15 cellular contexts compared by ENCODE assay signal in the genomic region with DNA sequence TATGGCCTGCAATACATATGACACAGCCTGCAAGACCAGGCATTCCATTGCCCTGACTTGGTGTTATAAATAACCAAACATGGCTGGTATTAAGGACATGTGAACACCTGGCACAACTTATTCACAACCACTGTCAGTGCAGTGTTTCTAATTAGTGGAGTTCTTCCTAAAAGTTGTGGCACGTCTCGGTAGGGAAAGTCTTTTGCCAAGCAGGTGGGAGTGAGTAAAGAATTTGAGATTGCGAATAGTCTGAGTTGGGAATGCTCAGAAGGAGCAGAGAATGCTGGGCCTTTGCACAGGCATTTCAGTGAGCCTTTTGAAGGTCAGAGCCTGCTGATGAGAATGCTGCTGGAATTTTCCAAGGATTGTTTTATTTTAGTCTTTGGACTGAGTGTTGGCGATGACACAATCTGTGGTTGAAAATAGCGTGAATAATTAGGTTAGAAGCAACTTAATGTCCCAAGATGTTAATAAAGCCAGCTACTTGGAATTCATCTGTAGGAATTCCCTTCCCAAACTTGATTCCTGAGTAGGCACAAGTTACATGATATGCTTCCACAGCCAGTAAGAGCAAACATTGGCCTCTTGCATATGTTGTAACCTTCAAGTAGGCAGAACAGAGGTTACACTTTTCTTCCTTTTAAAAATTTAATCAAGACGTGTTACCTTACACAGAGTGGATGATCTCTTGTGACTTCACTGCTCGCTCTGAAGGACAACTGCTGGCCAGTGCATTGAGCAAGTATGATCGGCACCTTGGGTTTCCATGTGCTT.
DNase-seq lines count a peak whose midpoint lies in the region.
"Had no signal": no experiment of that assay in that cellular context is flagged by ENCODE, and none has a peak within 500 bp of the region (broad histone marks: within the 10 kb centered on the region; RNA-seq: fewer than 3 reads in every experiment).

No MANE protein-coding gene starts in this region.

- no peaks in the 10 kb centered on the region for H3K27me3 ChIP-seq in adipocyte (replicated peaks; ENCODE audit: control insufficient read depth, insufficient read depth, low read length)

- H3K9me3 ChIP-seq in adipocyte (ENCODE audit: control insufficient read depth, low read length) = no peaks in the 10 kb centered on the region

- H3K9ac ChIP-seq in adipocyte (ENCODE audit: low read length) = peak overlapping the region; percentile 61

- H3K36me3 ChIP-seq in adipocyte (ENCODE audit: control insufficient read depth, insufficient read depth, low read length, severe bottlenecking) = no peaks in the 10 kb centered on the region

- H3K4me1 ChIP-seq in adipocyte (ENCODE audit: control insufficient read depth, insufficient read depth, low read length) = peaks cover 22% of the 10 kb centered on the region
- H3K4me1 ChIP-seq: Caco-2 had no signal

- H3K4me3 ChIP-seq in adipocyte (ENCODE audit: low read length) = peak overlapping the region; percentile 49

- DNase-seq in EH (ENCODE audit: low read depth) (peak; percentile 83), adipocyte (ENCODE audit: low read depth) (no peak), glomerular visceral epithelial cell (ENCODE audit: extremely low spot score) (peak; percentile 11), renal cortical epithelial cell (ENCODE audit: low read depth) (peak; percentile 81), RPMI8226 (no peak), medulla oblongata (ENCODE audit: extremely low spot score) (no peak), activated gamma-delta T cell treated with Interleukin-2 at 50 U/mL for 16 hours (no peak)
- DNase-seq in stimulated activated CD4-positive, alpha-beta T cell treated with anti-CD3 and anti-CD28 coated beads, Interleukin-1b, Interleukin-23, amount 100 ng/mL, for 48 hours = no peak
- DNase-seq: activated CD8-positive, alpha-beta T cell treated with anti-CD3 and anti-CD28 coated beads, Interleukin-2, amount 10 ng/mL, durations not matched to agents 7 days and 5 days; Caco-2; effector memory CD8-positive, alpha-beta T cell; MM.1S; NCI-H2107; nephron progenitor cell; stimulated activated naive CD4-positive, alpha-beta T cell treated with Interleukin-2 at 50 U/mL for 16 hours had no signal

Comparison
In these comparisons a context has a peak if more than half of its experiments do, and no peak if none do; other contexts are left out.
1. DNase-seq: peak in EH (single experiment), glomerular visceral epithelial cell (single experiment) and renal cortical epithelial cell (single experiment); none in adipocyte (single experiment), stimulated activated CD4-positive, alpha-beta T cell treated with anti-CD3 and anti-CD28 coated beads, Interleukin-1b, Interleukin-23, amount 100 ng/mL, for 48 hours (single experiment), RPMI8226 (single experiment), medulla oblongata (single experiment) and activated gamma-delta T cell treated with Interleukin-2 at 50 U/mL for 16 hours (single experiment).